Comparison of ENCODE assay signal across 1 cellular context in the genomic region with DNA sequence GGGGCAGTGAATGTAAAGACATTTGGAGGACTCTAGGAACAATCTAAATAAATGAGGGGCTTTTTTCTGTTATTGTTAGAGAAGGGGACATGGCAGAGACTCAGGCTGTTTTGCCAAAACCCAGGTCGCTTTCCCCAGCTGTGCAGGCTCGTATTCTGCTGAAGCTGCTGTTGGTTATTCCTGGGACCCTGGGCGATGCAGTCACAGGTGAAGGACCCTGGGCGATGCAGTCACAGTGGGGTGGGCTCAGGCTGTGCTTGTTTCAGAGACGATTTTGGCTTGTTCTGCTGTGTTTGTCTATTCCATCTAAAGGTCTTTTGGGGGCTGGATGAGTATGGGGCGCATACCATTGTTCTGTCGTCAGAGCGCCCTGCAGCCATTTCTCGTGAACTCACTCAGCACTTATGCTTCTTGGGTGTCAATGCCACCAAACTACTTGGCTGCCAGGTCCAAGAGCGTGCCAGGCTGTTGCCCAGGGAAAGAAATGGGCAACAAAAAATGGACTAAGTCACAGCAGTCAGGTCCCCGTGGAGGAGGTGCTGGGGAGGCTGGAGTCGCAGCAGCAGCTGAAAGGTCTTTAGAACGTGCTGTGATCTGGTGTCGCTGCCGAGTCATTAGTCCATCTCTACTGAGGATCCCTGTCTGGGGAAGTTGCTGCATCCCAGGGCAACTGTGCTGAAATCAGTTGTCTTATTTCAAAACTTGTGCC.
TF ChIP-seq lines count a peak whose summit lies in the region.

No MANE protein-coding gene starts in this region.

TF ChIP-seq in GM23338, 12 proteins besides CTCF, POLR2A, EP300 and RAD21:
- TF ChIP-seq STAT1 (IDR thresholded peaks at IDR 0.05; ENCODE audit: unreplicated experiment), result no peak
